9 cellular contexts compared by ENCODE assay signal in the genomic region with DNA sequence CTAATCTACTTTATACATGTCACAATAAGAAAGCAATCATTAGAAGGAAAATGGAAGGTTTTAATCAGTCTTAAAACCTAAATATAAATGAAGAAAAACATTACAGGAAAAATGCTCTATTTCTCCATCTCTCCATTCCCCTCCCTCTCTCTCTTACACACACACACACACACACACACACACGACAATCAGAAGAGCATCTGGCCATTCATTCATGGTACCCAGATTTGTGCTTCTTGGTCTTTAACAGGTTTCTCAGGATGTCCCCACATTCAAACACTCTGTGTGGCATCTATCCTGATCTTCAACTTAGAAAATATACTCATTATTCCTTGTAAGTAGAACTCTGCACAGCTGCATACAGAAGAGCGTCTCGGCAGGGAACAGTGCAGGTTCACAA. TPM values are rescaled to one million over a fixed set of nuclear protein-coding genes. Genes with fewer than 3 reads are reported as not detected.
DNase-seq lines count a peak whose midpoint lies in the region; ATAC-seq, FAIRE-seq and TF ChIP-seq lines count a peak whose summit lies in the region.
"Had no signal": no experiment of that assay in that cellular context is flagged by ENCODE, and none has a peak within 500 bp of the region (broad histone marks: within the 10 kb centered on the region; RNA-seq: fewer than 3 reads in every experiment).

No MANE protein-coding gene starts in this region.

- H4K8ac ChIP-seq in mesendoderm (ENCODE audit: low read depth, low read length) = no peak overlapping the region

- TF ChIP-seq CTCF in A673 (conservative IDR thresholded peaks at IDR 0.05; ENCODE audit: low read depth, low read length) = no peak
- no peak for TF ChIP-seq CTCF in body of pancreas (IDR thresholded peaks at IDR 0.05)
- TF ChIP-seq CTCF in D721Med (IDR thresholded peaks at IDR 0.05; ENCODE audit: insufficient read depth, missing control alignments) = no peak

- 0 to 3% methylated on average over 3 of the region's 3 CpGs for WGBS in body of pancreas, 2 donors
- WGBS in mesendoderm (ENCODE audit: extremely low coverage, insufficient coverage, low lambda C conversion rate) = no CpG with 5 or more reads among the region's 3 CpGs

- H3K4me3 ChIP-seq in A673 (ENCODE audit: low read depth, low read length, poor library complexity, severe bottlenecking) (peak overlapping the region; percentile 67), body of pancreas (peak overlapping the region; percentile 72 to 83), mesendoderm (ENCODE audit: low read length) (peak overlapping the region; percentile 79)

- CTCF ChIA-PET in A673 (lab: Charles Lee) = interaction anchor here (0.5 kb wide), 1 partner anchor 303 kb away, joined by 3 read pairs; no protein-coding TSS in a partner anchor

- POLR2A ChIA-PET in A673 (lab: Charles Lee; ENCODE audit: low non-redundant PET) = no interaction called here

- H3K23ac ChIP-seq in mesendoderm (ENCODE audit: low read length) = no peak overlapping the region

- H3K9ac ChIP-seq in mesendoderm (ENCODE audit: low read length) = peak overlapping the region; percentile 82

- BruUV-seq in A673 (replicated peaks; lab: Mats Ljungman, UMichigan) = no TSS peak

- H3K79me1 ChIP-seq in mesendoderm (ENCODE audit: low read length) = peaks cover 6% of the 10 kb centered on the region

- peak overlapping the region; percentile 91 for H3K27ac ChIP-seq in A673 (ENCODE audit: low read depth, low read length, poor library complexity, severe bottlenecking)
- H3K27ac ChIP-seq in body of pancreas = peak overlapping the region in 2 of 4 donors; percentile 79 to 93
- H3K27ac ChIP-seq in mesendoderm (ENCODE audit: low read depth, low read length) = no peak overlapping the region

- H3K4me1 ChIP-seq in A673 (ENCODE audit: insufficient read depth, low read length, poor library complexity, severe bottlenecking) (peaks cover 15% of the 10 kb centered on the region), body of pancreas (peaks cover 29% of the 10 kb centered on the region), mesendoderm (ENCODE audit: control insufficient read depth, low read depth, low read length) (peaks cover 2% of the 10 kb centered on the region)

- no peak overlapping the region for H2AK5ac ChIP-seq in mesendoderm (ENCODE audit: low read length)

- DNase-seq in A673 (ENCODE audit: low spot score) = peak; percentile 19
- peak; percentile 34 for DNase-seq in HT-29 (ENCODE audit: low spot score)
- no peak for DNase-seq in body of pancreas
- DNase-seq in mesendoderm = peak; percentile 11
- no peak for DNase-seq in D721Med (ENCODE audit: insufficient read length, low spot score)
- DNase-seq in MV-4-11 (lab: John Stamatoyannopoulos, UW) = no peak
- no peak for DNase-seq in cerebellar nuclear complex (lab: John Stamatoyannopoulos, UW)
- DNase-seq in iPS-NIHi7 (ENCODE audit: extremely low spot score) = no peak

- no peaks in the 10 kb centered on the region for H3K9me3 ChIP-seq in A673 (ENCODE audit: low read depth, low read length, poor library complexity, severe bottlenecking)
- H3K9me3 ChIP-seq in body of pancreas = no peaks in the 10 kb centered on the region

- intact Hi-C loops in A673 (cut with micrococcal nuclease; ENCODE audit: unreplicated experiment) (no loop called here), body of pancreas (cut with DNase I) (no loop called here)

- H3K56ac ChIP-seq in mesendoderm (ENCODE audit: low read length) = peak overlapping the region; percentile 96

- no peak overlapping the region for H2BK5ac ChIP-seq in mesendoderm (ENCODE audit: low read length)

- TF ChIP-seq POLR2A in body of pancreas (IDR thresholded peaks at IDR 0.05) = no peak

- H3K27me3 ChIP-seq in A673 (replicated peaks; ENCODE audit: insufficient read depth, low read depth, low read length, poor library complexity) (no peaks in the 10 kb centered on the region), body of pancreas (no peaks in the 10 kb centered on the region), mesendoderm (ENCODE audit: insufficient read depth, low read length, poor library complexity) (no peaks in the 10 kb centered on the region)

- no peak for FAIRE-seq in D721Med (lab: Jason Lieb, UNC)
- FAIRE-seq: colon had no signal

- peaks cover 16% of the 10 kb centered on the region for H3K36me3 ChIP-seq in A673 (ENCODE audit: insufficient read depth, low read length, poor library complexity, severe bottlenecking)
- H3K36me3 ChIP-seq in body of pancreas (replicated peaks in 1 of 2; ENCODE audit: insufficient read depth in 1 of 2, low read depth in 2 of 2) = no peaks in the 10 kb centered on the region
- H3K36me3 ChIP-seq in mesendoderm (ENCODE audit: control insufficient read depth, insufficient read depth, low read length) = no peaks in the 10 kb centered on the region

- H4K5ac ChIP-seq in mesendoderm (ENCODE audit: low read length) = no peak overlapping the region

- H3K18ac ChIP-seq in mesendoderm (ENCODE audit: low read length) = no peak overlapping the region

- H3K4me2 ChIP-seq in mesendoderm (ENCODE audit: low read length) = peak overlapping the region; percentile 69

- peaks cover 43% of the 10 kb centered on the region for H3K79me2 ChIP-seq in mesendoderm (ENCODE audit: control insufficient read depth, insufficient read depth, low read length)

- H2BK15ac ChIP-seq in mesendoderm (replicated peaks; ENCODE audit: low read depth) = no peak overlapping the region

- no peak for ATAC-seq in body of pancreas

- H2BK120ac ChIP-seq in mesendoderm (ENCODE audit: low read depth, low read length) = no peak overlapping the region

- no peak overlapping the region for H3K4ac ChIP-seq in mesendoderm (ENCODE audit: low read depth, low read length)

RNA-seq across cellular contexts. Expression of gene LRRC40, which starts 0.8 kb away (rescaled TPM):
- 32.7 and 33.3 TPM in 2 replicates for total RNA-seq in A673 (2021)
- total RNA-seq in HT-29 (2014; rRNA removed; shearing (Covaris generic)) = 5.8 and 7.5 TPM in 2 replicates
- total RNA-seq in body of pancreas = 1 to 10 TPM; 3.3 to 7.3 TPM
- polyA plus RNA-seq in mesendoderm (2013, experiment 1 of 2) = 34.9 TPM
- 34.6 TPM for polyA plus RNA-seq in mesendoderm (2013, experiment 2 of 2)

RNA-seq across cellular contexts. Expression of gene SRSF11, which starts 16.6 kb away (rescaled TPM):
- total RNA-seq in A673 (2021) (217 and 224 TPM in 2 replicates), body of pancreas (100 to 1,000 TPM; 157 to 174 TPM)
- 94.0 and 115 TPM in 2 replicates for total RNA-seq in HT-29 (2014; rRNA removed; shearing (Covaris generic))
- polyA plus RNA-seq in mesendoderm (2013, experiment 1 of 2) = 390 TPM
- 405 TPM for polyA plus RNA-seq in mesendoderm (2013, experiment 2 of 2)

Comparison
In these comparisons a context has a peak if more than half of its experiments do, and no peak if none do; other contexts are left out.
1. DNase-seq: peak in A673 (single experiment), HT-29 (single experiment) and mesendoderm (single experiment); none in body of pancreas (0 of 4), D721Med (single experiment), MV-4-11 (single experiment), cerebellar nuclear complex (0 of 2) and iPS-NIHi7 (single experiment).
2. Peak in every context shown above with its lines, with median percentiles within 50 percentile points of each other: H3K4me3 ChIP-seq.